19 cellular contexts compared by ENCODE assay signal in the genomic region with DNA sequence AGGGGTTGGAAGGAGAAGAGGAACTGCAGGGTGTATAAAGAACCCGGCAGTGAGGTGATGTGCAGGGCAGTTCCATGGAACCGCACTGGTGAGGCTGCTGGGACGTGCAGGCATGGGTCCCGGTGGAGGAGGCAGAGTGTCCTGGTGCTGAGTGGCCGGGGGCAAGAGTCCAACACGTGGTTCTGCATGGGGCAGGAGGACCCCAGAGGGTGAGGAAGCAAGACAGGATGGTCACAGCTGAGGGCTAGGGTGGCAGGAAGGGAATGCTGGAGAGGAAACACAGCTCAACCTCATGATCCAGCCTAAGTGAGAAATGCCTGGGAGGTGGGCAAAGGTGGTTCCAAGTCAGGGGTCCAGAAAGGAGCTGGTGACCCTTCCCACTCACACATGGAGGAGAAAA.
DNase-seq lines count a peak whose midpoint lies in the region; ATAC-seq, FAIRE-seq and TF ChIP-seq lines count a peak whose summit lies in the region.
"Had no signal": no experiment of that assay in that cellular context is flagged by ENCODE, and none has a peak within 500 bp of the region (broad histone marks: within the 10 kb centered on the region; RNA-seq: fewer than 3 reads in every experiment).

No MANE protein-coding gene starts in this region.

- CTCF ChIA-PET in mammary epithelial cell (lab: Charles Lee; ENCODE audit: low non-redundant PET): interaction anchor here (0.6 kb wide), 1 partner anchor 105 kb away, joined by 3 read pairs; no protein-coding TSS in a partner anchor
- CTCF ChIA-PET in endothelial cell of umbilical vein (lab: Charles Lee): interaction anchor here (1.1 to 1.8 kb wide), 4 partner anchors 8 to 201 kb away, joined by 3 to 7 read pairs (median 4); no protein-coding TSS in a partner anchor
- CTCF ChIA-PET in naive thymus-derived CD4-positive, alpha-beta T cell (lab: Charles Lee): no interaction called here

- no peak for TF ChIP-seq POLR2A in breast epithelium (IDR thresholded peaks at IDR 0.05)
- TF ChIP-seq POLR2A in endothelial cell of umbilical vein (IDR thresholded peaks at IDR 0.05; ENCODE audit: low read depth, low read length): no peak
- no peak for TF ChIP-seq POLR2A in esophagus muscularis mucosa (IDR thresholded peaks at IDR 0.05; ENCODE audit: low read depth)

- H3K18ac ChIP-seq in neuronal stem cell (ENCODE audit: low read length): peak overlapping the region; percentile 3

- H4K91ac ChIP-seq in neuronal stem cell (ENCODE audit: low read depth, low read length, poor library complexity): no peak overlapping the region

- H3K4me1 Mint-ChIP-seq in T-helper 2 cell treated with Interferon-gamma antibody and Interleukin-4, amounts not matched to agents 5 μg/mL and 100 μg/mL, for 36 hours (ENCODE audit: low read depth): no peaks in the 10 kb centered on the region
- peaks cover 0 to 3% (median 0%) of the 10 kb centered on the region in 7 donors for H3K4me1 Mint-ChIP-seq in naive thymus-derived CD4-positive, alpha-beta T cell

- DNase-seq in breast epithelium (ENCODE audit: low spot score in 2 of 2) (no peak), mammary epithelial cell (no peak), endothelial cell of umbilical vein (ENCODE audit: low read depth, low spot score) (no peak), neuronal stem cell (ENCODE audit: low spot score) (no peak), esophagus muscularis mucosa (ENCODE audit: extremely low spot score) (no peak)
- DNase-seq in T-helper 2 cell treated with Interferon-gamma antibody and Interleukin-4, amounts not matched to agents 5 μg/mL and 100 μg/mL, for 36 hours (ENCODE audit: low spot score): no peak
- DNase-seq in naive thymus-derived CD4-positive, alpha-beta T cell: no peak
- DNase-seq: BE2C; CD4-positive, alpha-beta T cell; DMS53; NCI-H1436; NCI-H2029; NCI-H748 treated with DMSO at 0.1 percent for 48 hours; SJCRH30 had no signal

- no peaks in the 10 kb centered on the region for H3K9me1 ChIP-seq in endothelial cell of umbilical vein (replicated peaks; ENCODE audit: control insufficient read depth, extremely low read depth, insufficient read depth, low read length)

- no peaks in the 10 kb centered on the region for H3K9me3 Mint-ChIP-seq in T-helper 2 cell treated with Interferon-gamma antibody and Interleukin-4, amounts not matched to agents 5 μg/mL and 100 μg/mL, for 36 hours
- peaks cover 0 to 9% (median 0%) of the 10 kb centered on the region in 11 donors for H3K9me3 Mint-ChIP-seq in naive thymus-derived CD4-positive, alpha-beta T cell
- H3K9me3 Mint-ChIP-seq: CD4-positive, alpha-beta T cell had no signal

- TF ChIP-seq EP300 in esophagus muscularis mucosa (IDR thresholded peaks at IDR 0.05): no peak

- H2BK120ac ChIP-seq in neuronal stem cell (ENCODE audit: low read depth, low read length): no peak overlapping the region

- no peak for TF ChIP-seq CTCF in breast epithelium (IDR thresholded peaks at IDR 0.05)
- no peak for TF ChIP-seq CTCF in mammary epithelial cell (conservative IDR thresholded peaks at IDR 0.05 in 1 of 2, IDR thresholded peaks at IDR 0.05 in 1 of 2; ENCODE audit: extremely low read depth in 1 of 2, insufficient read depth in 1 of 2, low read depth in 1 of 2, low read length in 2 of 2)
- TF ChIP-seq CTCF in endothelial cell of umbilical vein (IDR thresholded peaks at IDR 0.05; ENCODE audit: extremely low read depth in 1 of 2, insufficient read depth in 1 of 2, low read depth in 1 of 2, low read length in 2 of 2): no peak
- TF ChIP-seq CTCF in esophagus muscularis mucosa (IDR thresholded peaks at IDR 0.05): no peak

- H3K79me2 ChIP-seq in mammary epithelial cell (ENCODE audit: insufficient read depth, low read length): no peaks in the 10 kb centered on the region
- H3K79me2 ChIP-seq in endothelial cell of umbilical vein (ENCODE audit: control insufficient read depth, insufficient read depth, low read length): no peaks in the 10 kb centered on the region

- no peaks in the 10 kb centered on the region for H3K27me3 ChIP-seq in breast epithelium
- no peaks in the 10 kb centered on the region for H3K27me3 ChIP-seq in mammary epithelial cell (ENCODE audit: insufficient read depth, low read length)
- H3K27me3 ChIP-seq in endothelial cell of umbilical vein (ENCODE audit: control insufficient read depth in 2 of 2, insufficient read depth in 2 of 2, low read length in 2 of 2): no peaks in the 10 kb centered on the region
- H3K27me3 ChIP-seq in neuronal stem cell (ENCODE audit: control insufficient read depth in 3 of 3, insufficient read depth in 3 of 3, low read depth in 1 of 3, low read length in 3 of 3): no peaks in the 10 kb centered on the region
- peaks cover 0 to 7% of the 10 kb centered on the region in 2 donors for H3K27me3 ChIP-seq in naive thymus-derived CD4-positive, alpha-beta T cell (ENCODE audit: control insufficient read depth in 2 of 2, insufficient read depth in 2 of 2, low read length in 2 of 2)
- no peaks in the 10 kb centered on the region for H3K27me3 ChIP-seq in esophagus muscularis mucosa
- H3K27me3 ChIP-seq: BE2C had no signal

- H3K4me3 ChIP-seq in breast epithelium (no peak overlapping the region), mammary epithelial cell (replicated peaks in 1 of 3; ENCODE audit: insufficient read depth in 1 of 3, low read depth in 2 of 3, low read length in 3 of 3) (no peak overlapping the region), endothelial cell of umbilical vein (replicated peaks in 1 of 3; ENCODE audit: insufficient read depth in 1 of 3, low read depth in 1 of 3, low read length in 3 of 3) (no peak overlapping the region), neuronal stem cell (ENCODE audit: low read length in 2 of 2) (no peak overlapping the region), esophagus muscularis mucosa (no peak overlapping the region)
- H3K4me3 ChIP-seq in naive thymus-derived CD4-positive, alpha-beta T cell (ENCODE audit: low read length): no peak overlapping the region
- H3K4me3 ChIP-seq: K562, SJCRH30 had no signal

- POLR2A ChIA-PET in endothelial cell of umbilical vein (lab: Charles Lee): no interaction called here
- POLR2A ChIA-PET in naive thymus-derived CD4-positive, alpha-beta T cell (lab: Charles Lee): no interaction called here

- peak overlapping the region; percentile 29 to 36 for H3K27ac ChIP-seq in breast epithelium
- no peak overlapping the region for H3K27ac ChIP-seq in mammary epithelial cell (ENCODE audit: insufficient read depth, low read depth, low read length)
- H3K27ac ChIP-seq in endothelial cell of umbilical vein (ENCODE audit: insufficient read depth, low read depth, low read length): no peak overlapping the region
- H3K27ac ChIP-seq in neuronal stem cell (replicated peaks; ENCODE audit: low read length): no peak overlapping the region
- no peak overlapping the region for H3K27ac ChIP-seq in naive thymus-derived CD4-positive, alpha-beta T cell (ENCODE audit: low read depth, low read length)
- H3K27ac ChIP-seq in esophagus muscularis mucosa (replicated peaks in 1 of 4): no peak overlapping the region
- H3K27ac ChIP-seq: 22Rv1, SJCRH30 had no signal

- no peak overlapping the region for H3K23ac ChIP-seq in neuronal stem cell (ENCODE audit: low read depth, low read length, poor library complexity)

- no peak for FAIRE-seq in endothelial cell of umbilical vein (lab: Jason Lieb, UNC)
- FAIRE-seq: K562 had no signal

- H3K4me2 ChIP-seq in mammary epithelial cell (ENCODE audit: insufficient read depth, low read depth, low read length) (no peak overlapping the region), endothelial cell of umbilical vein (ENCODE audit: insufficient read depth, low read length) (peak overlapping the region; percentile 31), neuronal stem cell (ENCODE audit: insufficient read depth, low read length, poor library complexity, severe bottlenecking) (no peak overlapping the region)

- H3K9me3 ChIP-seq in breast epithelium (no peaks in the 10 kb centered on the region), mammary epithelial cell (replicated peaks; ENCODE audit: insufficient read depth, low read length) (no peaks in the 10 kb centered on the region), endothelial cell of umbilical vein (replicated peaks; ENCODE audit: control insufficient read depth, insufficient read depth, low read length) (no peaks in the 10 kb centered on the region), neuronal stem cell (replicated peaks in 1 of 2; ENCODE audit: control insufficient read depth in 2 of 2, insufficient read depth in 1 of 2, low read depth in 1 of 2, low read length in 2 of 2) (no peaks in the 10 kb centered on the region), esophagus muscularis mucosa (peaks cover 0 to 3% (median 0%) of the 10 kb centered on the region in 4 donors)
- H3K9me3 ChIP-seq in naive thymus-derived CD4-positive, alpha-beta T cell (ENCODE audit: control insufficient read depth in 2 of 3, low read length in 3 of 3): no peaks in the 10 kb centered on the region
- H3K9me3 ChIP-seq: BE2C, SJCRH30 had no signal

- ATAC-seq in GM21825 (IDR thresholded peaks at IDR 0.05; ENCODE audit: unreplicated experiment): no peak
- ATAC-seq in naive thymus-derived CD4-positive, alpha-beta T cell: no peak
- ATAC-seq: HCT116, K562, PC-3 had no signal

- H2BK15ac ChIP-seq in neuronal stem cell (ENCODE audit: low read length): no peak overlapping the region

- H4K20me1 ChIP-seq in mammary epithelial cell (ENCODE audit: insufficient read depth, low read length) (no peaks in the 10 kb centered on the region), endothelial cell of umbilical vein (replicated peaks; ENCODE audit: control insufficient read depth, extremely low read depth, insufficient read depth, low read length) (no peaks in the 10 kb centered on the region)

- no peak overlapping the region for H2BK5ac ChIP-seq in neuronal stem cell (ENCODE audit: low read length)

- no peak overlapping the region for H4K8ac ChIP-seq in neuronal stem cell (ENCODE audit: low read depth, low read length)

- no peak overlapping the region for H2AFZ ChIP-seq in mammary epithelial cell (ENCODE audit: low read depth, low read length)
- H2AFZ ChIP-seq in endothelial cell of umbilical vein (ENCODE audit: low read depth, low read length): no peak overlapping the region
- no peak overlapping the region for H2AFZ ChIP-seq in neuronal stem cell (ENCODE audit: low read length)

- BruUV-seq in mammary epithelial cell (replicated peaks; lab: Mats Ljungman, UMichigan): no TSS peak
- no TSS peak for BruUV-seq in endothelial cell of umbilical vein (replicated peaks; lab: Mats Ljungman, UMichigan)

- in situ Hi-C loops in mammary epithelial cell (cut with MboI; ENCODE audit: low sequenced_read_pairs in 2 of 2): no loop called here

- H3K36me3 Mint-ChIP-seq in T-helper 2 cell treated with Interferon-gamma antibody and Interleukin-4, amounts not matched to agents 5 μg/mL and 100 μg/mL, for 36 hours (ENCODE audit: low read depth): no peaks in the 10 kb centered on the region
- peaks cover 0 to 8% (median 0%) of the 10 kb centered on the region in 5 donors for H3K36me3 Mint-ChIP-seq in naive thymus-derived CD4-positive, alpha-beta T cell

- intact Hi-C loops in breast epithelium (cut with DNase I; ENCODE audit: low total_unique reads) (no loop called here), mammary epithelial cell (cut with micrococcal nuclease) (no loop called here), endothelial cell of umbilical vein (cut with micrococcal nuclease) (no loop called here), esophagus muscularis mucosa (cut with DNase I) (no loop called here)
- intact Hi-C loops in naive thymus-derived CD4-positive, alpha-beta T cell (cut with micrococcal nuclease): no loop called here

- no peak overlapping the region for H3K14ac ChIP-seq in neuronal stem cell (ENCODE audit: low read length)

- no peak overlapping the region for H2BK12ac ChIP-seq in neuronal stem cell (ENCODE audit: low read length)

- no peaks in the 10 kb centered on the region for H3K36me3 ChIP-seq in breast epithelium
- H3K36me3 ChIP-seq in mammary epithelial cell (ENCODE audit: insufficient read depth, low read length): no peaks in the 10 kb centered on the region
- H3K36me3 ChIP-seq in endothelial cell of umbilical vein (ENCODE audit: control insufficient read depth in 2 of 2, extremely low read depth in 1 of 2, insufficient read depth in 2 of 2, low read length in 2 of 2): no peaks in the 10 kb centered on the region
- peaks cover 0 to 54% of the 10 kb centered on the region in 2 donors for H3K36me3 ChIP-seq in neuronal stem cell (replicated peaks in 1 of 2; ENCODE audit: control insufficient read depth in 2 of 2, insufficient read depth in 2 of 2, low read length in 2 of 2)
- no peaks in the 10 kb centered on the region for H3K36me3 ChIP-seq in naive thymus-derived CD4-positive, alpha-beta T cell (ENCODE audit: control insufficient read depth in 2 of 3, insufficient read depth in 3 of 3, low read length in 3 of 3)
- H3K36me3 ChIP-seq in esophagus muscularis mucosa: no peaks in the 10 kb centered on the region
- H3K36me3 ChIP-seq: SJCRH30 had no signal

- no peaks in the 10 kb centered on the region for H3K4me1 ChIP-seq in breast epithelium
- H3K4me1 ChIP-seq in mammary epithelial cell (ENCODE audit: insufficient read depth, low read length): no peaks in the 10 kb centered on the region
- H3K4me1 ChIP-seq in endothelial cell of umbilical vein (ENCODE audit: control insufficient read depth, extremely low read depth, insufficient read depth, low read length): peaks cover 13% of the 10 kb centered on the region
- no peaks in the 10 kb centered on the region for H3K4me1 ChIP-seq in neuronal stem cell (ENCODE audit: control insufficient read depth in 2 of 2, insufficient read depth in 1 of 2, low read depth in 1 of 2, low read length in 2 of 2)
- H3K4me1 ChIP-seq in naive thymus-derived CD4-positive, alpha-beta T cell (ENCODE audit: control insufficient read depth in 2 of 2, insufficient read depth in 2 of 2, low read length in 2 of 2): no peaks in the 10 kb centered on the region
- H3K4me1 ChIP-seq in esophagus muscularis mucosa: peaks cover 0 to 13% (median 6%) of the 10 kb centered on the region in 4 donors
- H3K4me1 ChIP-seq: SJCRH30 had no signal

- H3K27me3 Mint-ChIP-seq in T-helper 2 cell treated with Interferon-gamma antibody and Interleukin-4, amounts not matched to agents 5 μg/mL and 100 μg/mL, for 36 hours (ENCODE audit: low read depth): peaks cover 13% of the 10 kb centered on the region
- H3K27me3 Mint-ChIP-seq in naive thymus-derived CD4-positive, alpha-beta T cell: peaks cover 19 to 42% (median 21%) of the 10 kb centered on the region in 5 donors

- dilution Hi-C loops in mammary epithelial cell (cut with HindIII; ENCODE audit: low sequenced_read_pairs) (no loop called here), endothelial cell of umbilical vein (cut with MboI; ENCODE audit: extremely low pct_ligation_motif_present, low sequenced_read_pairs) (no loop called here)

- 69% methylated on average over 6 of the region's 6 CpGs for WGBS in mammary epithelial cell (ENCODE audit: low coverage, missing lambda C conversion rate)
- WGBS in neuronal stem cell (ENCODE audit: extremely low coverage in 2 of 2, insufficient read length in 2 of 2, insufficient replicate concordance in 1 of 2), 2 donors: no CpG with 5 or more reads among the region's 6 CpGs
- WGBS in esophagus muscularis mucosa: 87% methylated on average over 6 of the region's 6 CpGs

- no peak overlapping the region for H3K4ac ChIP-seq in neuronal stem cell (ENCODE audit: low read length)

- no peak overlapping the region for H3K9ac ChIP-seq in mammary epithelial cell (ENCODE audit: insufficient read depth, low read length)
- H3K9ac ChIP-seq in endothelial cell of umbilical vein (replicated peaks; ENCODE audit: extremely low read depth, insufficient read depth, low read length): no peak overlapping the region
- H3K9ac ChIP-seq in neuronal stem cell (ENCODE audit: low read depth, low read length, poor library complexity): no peak overlapping the region

- H3K4me3 Mint-ChIP-seq in T-helper 2 cell treated with Interferon-gamma antibody and Interleukin-4, amounts not matched to agents 5 μg/mL and 100 μg/mL, for 36 hours: no peak overlapping the region
- no peak overlapping the region for H3K4me3 Mint-ChIP-seq in naive thymus-derived CD4-positive, alpha-beta T cell
- H3K4me3 Mint-ChIP-seq: CD4-positive, alpha-beta T cell had no signal

- H3K27ac Mint-ChIP-seq in T-helper 2 cell treated with Interferon-gamma antibody and Interleukin-4, amounts not matched to agents 5 μg/mL and 100 μg/mL, for 36 hours: no peak overlapping the region
- no peak overlapping the region for H3K27ac Mint-ChIP-seq in naive thymus-derived CD4-positive, alpha-beta T cell
- H3K27ac Mint-ChIP-seq: CD4-positive, alpha-beta T cell had no signal

- H2AK5ac ChIP-seq in neuronal stem cell (ENCODE audit: low read depth, low read length): no peak overlapping the region

- H3K79me1 ChIP-seq in neuronal stem cell (ENCODE audit: low read depth, low read length): no peaks in the 10 kb centered on the region

Comparison
In these comparisons a context has a peak if more than half of its experiments do, and no peak if none do; other contexts are left out.
1. H3K27ac ChIP-seq: peak in breast epithelium (2 of 2); none in mammary epithelial cell (single experiment), endothelial cell of umbilical vein (single experiment), neuronal stem cell (single experiment), naive thymus-derived CD4-positive, alpha-beta T cell (single experiment) and esophagus muscularis mucosa (0 of 4).